Comparison of ENCODE assay signal across 2 cellular contexts in genomic region chr18:49845629-49846252, GRCh38.
TF ChIP-seq lines count a peak whose summit lies in the region.

No MANE protein-coding gene starts in this region.

TF ChIP-seq in SK-N-SH, 30 proteins besides CTCF, POLR2A, EP300 and RAD21:
- TF ChIP-seq PBX3 (IDR thresholded peaks at IDR 0.05) (no peak), RFX5 (IDR thresholded peaks at IDR 0.05; ENCODE audit: low read length) (no peak)

TF ChIP-seq in SK-N-SH treated with all-trans-retinoic acid at 6 μM for 48 hours, 23 proteins besides CTCF, POLR2A, EP300 and RAD21:
- no peak for TF ChIP-seq TSHZ2 (CRISPR knock-in tag; IDR thresholded peaks at IDR 0.05)
